Comparison of ENCODE assay signal across 13 cellular contexts in the genomic region with DNA sequence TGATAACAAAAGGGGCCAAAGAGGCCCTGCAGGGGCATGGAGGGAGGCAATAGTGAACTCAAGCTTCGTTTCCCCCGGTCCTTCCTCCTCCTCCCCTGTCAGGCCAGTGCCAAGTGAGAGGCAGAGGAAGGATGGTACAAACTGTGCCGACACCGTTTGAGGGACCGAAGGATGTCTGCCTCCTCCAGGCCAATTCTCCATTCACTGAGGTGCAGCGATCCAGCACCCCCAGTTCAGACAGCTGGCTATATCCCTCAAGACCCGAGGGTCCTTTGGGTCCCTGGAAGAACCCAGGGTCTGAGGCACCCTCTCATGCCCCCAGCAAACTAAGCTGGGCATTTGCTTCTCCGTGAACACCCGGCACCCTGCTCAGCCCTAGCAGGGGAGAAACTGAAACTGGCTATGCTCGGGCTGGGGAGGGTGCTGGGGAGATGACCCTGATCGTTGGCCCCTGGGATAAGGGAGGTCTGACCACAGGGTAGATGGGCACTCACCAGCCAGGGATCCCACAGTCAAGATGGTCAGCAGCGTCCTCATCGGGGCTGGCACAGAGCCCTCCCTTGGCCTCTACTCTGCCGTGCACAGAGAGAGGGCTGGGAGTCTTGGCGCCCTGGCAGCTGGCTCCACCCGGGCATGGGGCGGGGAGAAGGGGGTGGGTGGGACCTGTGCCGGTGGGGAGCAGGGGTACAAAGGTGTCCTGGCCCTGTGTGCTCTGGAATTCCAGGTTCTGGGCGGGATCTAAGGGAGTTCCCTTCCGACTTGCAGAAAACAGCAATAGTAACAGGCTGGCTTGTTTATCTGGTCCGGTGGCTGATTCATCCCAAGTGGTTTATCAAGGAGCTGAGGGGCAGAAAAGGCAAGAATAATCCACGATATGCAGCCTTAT. TPM values are rescaled to one million over a fixed set of nuclear protein-coding genes. Genes with fewer than 3 reads are reported as not detected.
DNase-seq lines count a peak whose midpoint lies in the region; ATAC-seq and TF ChIP-seq lines count a peak whose summit lies in the region.
"Had no signal": no experiment of that assay in that cellular context is flagged by ENCODE, and none has a peak within 500 bp of the region (broad histone marks: within the 10 kb centered on the region; RNA-seq: fewer than 3 reads in every experiment).

A gene with protein sequence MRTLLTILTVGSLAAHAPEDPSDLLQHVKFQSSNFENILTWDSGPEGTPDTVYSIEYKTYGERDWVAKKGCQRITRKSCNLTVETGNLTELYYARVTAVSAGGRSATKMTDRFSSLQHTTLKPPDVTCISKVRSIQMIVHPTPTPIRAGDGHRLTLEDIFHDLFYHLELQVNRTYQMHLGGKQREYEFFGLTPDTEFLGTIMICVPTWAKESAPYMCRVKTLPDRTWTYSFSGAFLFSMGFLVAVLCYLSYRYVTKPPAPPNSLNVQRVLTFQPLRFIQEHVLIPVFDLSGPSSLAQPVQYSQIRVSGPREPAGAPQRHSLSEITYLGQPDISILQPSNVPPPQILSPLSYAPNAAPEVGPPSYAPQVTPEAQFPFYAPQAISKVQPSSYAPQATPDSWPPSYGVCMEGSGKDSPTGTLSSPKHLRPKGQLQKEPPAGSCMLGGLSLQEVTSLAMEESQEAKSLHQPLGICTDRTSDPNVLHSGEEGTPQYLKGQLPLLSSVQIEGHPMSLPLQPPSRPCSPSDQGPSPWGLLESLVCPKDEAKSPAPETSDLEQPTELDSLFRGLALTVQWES (minus strand): TSS at position 595 of the 886 bp plus-strand sequence. CDS start 58 bp downstream, at position 537.

- H3K9ac ChIP-seq in H9 (ENCODE audit: extremely low read depth, insufficient read length, low read length), result no peak within 1 kb of the TSS

- DNase-seq in NCI-H146 (lab: John Stamatoyannopoulos, UW), result peak; percentile 28
- no peak for DNase-seq in NCI-H146 treated with DMSO at 0.1 percent for 48 hours (lab: John Stamatoyannopoulos, UW; ENCODE audit: unreplicated experiment)
- DNase-seq in T47D (ENCODE audit: low read depth in 1 of 2, low spot score in 1 of 2), result peak; percentile 14 to 18
- DNase-seq in right lobe of liver, result peak; percentile 62 to 84 (median 83)
- DNase-seq in vagina (ENCODE audit: extremely low spot score in 2 of 2), result no peak
- DNase-seq in H9, result no peak
- no peak for DNase-seq in activated CD4-positive, CD25-positive, alpha-beta regulatory T cell (lab: John Stamatoyannopoulos, UW)
- DNase-seq in caudate nucleus (lab: John Stamatoyannopoulos, UW), result no peak
- DNase-seq: activated CD4-positive, alpha-beta T cell treated with anti-CD3 and anti-CD28 coated beads, Interleukin-2, amount 10 ng/mL, durations not matched to agents 7 days and 5 days; AML-193; Kasumi-1 had no signal

- H2BK120ac ChIP-seq in H9 (ENCODE audit: low read depth, low read length, poor library complexity, severe bottlenecking), result no peak within 1 kb of the TSS

- H3K36me3 ChIP-seq in right lobe of liver (no peaks in the 10 kb centered on the region), vagina (no peaks in the 10 kb centered on the region)
- H3K36me3 ChIP-seq: neutrophil had no signal

- peaks cover 4% of the 10 kb centered on the region for H3K27me3 Mint-ChIP-seq in H9 (ENCODE audit: low read depth)

- TF ChIP-seq POLR2A in right lobe of liver (IDR thresholded peaks at IDR 0.05) (no peak), vagina (IDR thresholded peaks at IDR 0.05) (no peak)

- no peaks in the 10 kb centered on the region for H3K27me3 ChIP-seq in right lobe of liver
- H3K27me3 ChIP-seq in vagina, result no peaks in the 10 kb centered on the region
- H3K27me3 ChIP-seq in H9 (ENCODE audit: insufficient read depth, low read length), result no peaks in the 10 kb centered on the region

- no peak within 1 kb of the TSS for H4K91ac ChIP-seq in H9 (ENCODE audit: insufficient read length, low read depth, low read length)

- H3K14ac ChIP-seq in H9 (ENCODE audit: insufficient read depth, low read length), result no peak within 1 kb of the TSS; the same call in 1 of the 2 replicates

- no peak within 1 kb of the TSS for H4K8ac ChIP-seq in H9 (replicated peaks; ENCODE audit: insufficient read length, low read depth, low read length)

- no peaks in the 10 kb centered on the region for H3K23me2 ChIP-seq in H9 (ENCODE audit: insufficient read length, low read depth, low read length, poor library complexity, severe bottlenecking)

- H3K79me1 ChIP-seq in H9 (ENCODE audit: insufficient read depth, low read depth, low read length, poor library complexity, severe bottlenecking), result no peaks in the 10 kb centered on the region

- in situ Hi-C loops in T47D (cut with HindIII; ENCODE audit: low pct_unique_long_range_greater_than_20kb, low sequenced_read_pairs), result no loop called here

- H3K4me2 ChIP-seq in H9 (ENCODE audit: insufficient read depth, insufficient read length, low read length), result no peak within 1 kb of the TSS

- no peak within 1 kb of the TSS for H2AK5ac ChIP-seq in H9 (ENCODE audit: insufficient read length, low read length)

- H4K20me1 ChIP-seq in H9 (ENCODE audit: control insufficient read depth, insufficient read depth, insufficient read length), result no peaks in the 10 kb centered on the region

- ATAC-seq in right lobe of liver, result peak; percentile 80 to 91 (median 89)

- no peak within 1 kb of the TSS for H3K4ac ChIP-seq in H9 (ENCODE audit: low read depth, low read length)

- no peak within 1 kb of the TSS for H3K56ac ChIP-seq in H9 (ENCODE audit: insufficient read length, low read depth, low read length)

- H3K4me3 Mint-ChIP-seq in H9, result no peak within 1 kb of the TSS
- H3K4me3 Mint-ChIP-seq: activated CD4-positive, alpha-beta T cell treated with anti-CD3 and anti-CD28 coated beads, Interleukin-2, amount 10 ng/mL, durations not matched to agents 7 days and 5 days had no signal

- no peak within 1 kb of the TSS for H3K23ac ChIP-seq in H9 (ENCODE audit: insufficient read length, low read depth, low read length)

- no peak within 1 kb of the TSS for H2BK15ac ChIP-seq in H9 (ENCODE audit: low read depth, low read length)

- peak within 1 kb of the TSS in 2 of 3 donors; percentile 59 to 72 for H3K27ac ChIP-seq in right lobe of liver
- peak within 1 kb of the TSS; percentile 66 for H3K27ac ChIP-seq in vagina
- no peak within 1 kb of the TSS for H3K27ac ChIP-seq in H9 (ENCODE audit: insufficient read length, low read depth, low read length)
- H3K27ac ChIP-seq in caudate nucleus (ENCODE audit: low read depth, low read length), result no peak within 1 kb of the TSS
- H3K27ac ChIP-seq: neutrophil had no signal

- H3K79me2 ChIP-seq in H9 (ENCODE audit: insufficient read depth, low read length), result no peaks in the 10 kb centered on the region

- H3K4me3 ChIP-seq in right lobe of liver (peak within 1 kb of the TSS; percentile 48 to 66 (median 64)), vagina (peak within 1 kb of the TSS; percentile 42 to 44)

- WGBS in right lobe of liver (ENCODE audit: insufficient coverage, low coverage, low lambda C conversion rate, missing lambda C conversion rate), result 25% methylated on average over 11 of the region's 22 CpGs
- WGBS in H9 (ENCODE audit: extremely low coverage, insufficient read length, low lambda C conversion rate), result no CpG with 5 or more reads among the region's 22 CpGs

- no peak within 1 kb of the TSS for H2BK5ac ChIP-seq in H9 (ENCODE audit: insufficient read length, low read length)

- peak within 1 kb of the TSS in 1 of 3 experiments; percentile 41; a peak in 1 of 7 replicates for H3K27ac Mint-ChIP-seq in H9
- H3K27ac Mint-ChIP-seq: activated CD4-positive, alpha-beta T cell treated with anti-CD3 and anti-CD28 coated beads, Interleukin-2, amount 10 ng/mL, durations not matched to agents 7 days and 5 days had no signal

- peaks cover 0 to 4% of the 10 kb centered on the region in 2 experiments; a peak in 3 of 4 replicates for H3K4me1 Mint-ChIP-seq in H9

- H3K4me1 ChIP-seq in right lobe of liver (peaks cover 0 to 22% (median 8%) of the 10 kb centered on the region in 4 donors), vagina (no peaks in the 10 kb centered on the region), H9 (ENCODE audit: insufficient read depth, low read length) (0 out of 2 replicates have a peak, but pooled peaks cover 2% of the 10 kb centered on the region)

- no peaks in the 10 kb centered on the region for H3K9me3 Mint-ChIP-seq in H9
- H3K9me3 Mint-ChIP-seq: activated CD4-positive, alpha-beta T cell treated with anti-CD3 and anti-CD28 coated beads, Interleukin-2, amount 10 ng/mL, durations not matched to agents 7 days and 5 days had no signal

- no peak within 1 kb of the TSS for H2AFZ ChIP-seq in H9 (ENCODE audit: low read length)

- H3K9me3 ChIP-seq in right lobe of liver (no peaks in the 10 kb centered on the region), vagina (no peaks in the 10 kb centered on the region), H9 (ENCODE audit: control insufficient read depth, low read depth, low read length) (no peaks in the 10 kb centered on the region)
- H3K9me3 ChIP-seq: neutrophil had no signal

- H2BK12ac ChIP-seq in H9 (ENCODE audit: insufficient read length, low read depth, low read length), result no peak within 1 kb of the TSS

- no peaks in the 10 kb centered on the region for H3K36me3 Mint-ChIP-seq in H9 (ENCODE audit: insufficient read depth in 1 of 3, low read depth in 3 of 3)

- intact Hi-C loops in right lobe of liver (cut with DNase I) (no loop called here), vagina (cut with DNase I) (no loop called here)

- TF ChIP-seq CTCF in right lobe of liver (IDR thresholded peaks at IDR 0.05) (no peak), vagina (IDR thresholded peaks at IDR 0.05) (no peak), H9 (conservative IDR thresholded peaks at IDR 0.05) (no peak)

- no peak within 1 kb of the TSS for H3T11ph ChIP-seq in H9 (ENCODE audit: low read length)

- H4K5ac ChIP-seq in H9 (ENCODE audit: insufficient read length, low read depth, low read length), result no peak within 1 kb of the TSS

- no peak within 1 kb of the TSS for H2BK20ac ChIP-seq in H9 (ENCODE audit: low read depth, low read length, poor library complexity, severe bottlenecking)

- no peak within 1 kb of the TSS for H3K18ac ChIP-seq in H9 (ENCODE audit: insufficient read length, low read depth, low read length)

RNA-seq across cellular contexts. Expression of the gene that starts here (rescaled TPM):
- total RNA-seq in right lobe of liver (1 to 10 TPM; 1.8 to 4.5 (median 2.8) TPM), vagina (4.2 TPM), H9 (2021) (0.13 TPM in 1 of 2 replicates, not detected in the other)
- total RNA-seq: activated CD4-positive, alpha-beta T cell treated with anti-CD3 and anti-CD28 coated beads, Interleukin-2, amount 10 ng/mL, durations not matched to agents 7 days and 5 days; dermis microvascular lymphatic vessel endothelial cell had no signal

Comparison
In these comparisons a context has a peak if more than half of its experiments do, and no peak if none do; other contexts are left out.
1. DNase-seq: peak in NCI-H146 (single experiment), T47D (2 of 2) and right lobe of liver (3 of 3); none in NCI-H146 treated with DMSO at 0.1 percent for 48 hours (single experiment), vagina (0 of 2), H9 (single experiment), activated CD4-positive, CD25-positive, alpha-beta regulatory T cell (0 of 4) and caudate nucleus (0 of 61).
2. H3K27ac ChIP-seq: peak in right lobe of liver (2 of 3) and vagina (single experiment); none in H9 (single experiment) and caudate nucleus (single experiment).